6 cellular contexts compared by ENCODE assay signal in the genomic region with DNA sequence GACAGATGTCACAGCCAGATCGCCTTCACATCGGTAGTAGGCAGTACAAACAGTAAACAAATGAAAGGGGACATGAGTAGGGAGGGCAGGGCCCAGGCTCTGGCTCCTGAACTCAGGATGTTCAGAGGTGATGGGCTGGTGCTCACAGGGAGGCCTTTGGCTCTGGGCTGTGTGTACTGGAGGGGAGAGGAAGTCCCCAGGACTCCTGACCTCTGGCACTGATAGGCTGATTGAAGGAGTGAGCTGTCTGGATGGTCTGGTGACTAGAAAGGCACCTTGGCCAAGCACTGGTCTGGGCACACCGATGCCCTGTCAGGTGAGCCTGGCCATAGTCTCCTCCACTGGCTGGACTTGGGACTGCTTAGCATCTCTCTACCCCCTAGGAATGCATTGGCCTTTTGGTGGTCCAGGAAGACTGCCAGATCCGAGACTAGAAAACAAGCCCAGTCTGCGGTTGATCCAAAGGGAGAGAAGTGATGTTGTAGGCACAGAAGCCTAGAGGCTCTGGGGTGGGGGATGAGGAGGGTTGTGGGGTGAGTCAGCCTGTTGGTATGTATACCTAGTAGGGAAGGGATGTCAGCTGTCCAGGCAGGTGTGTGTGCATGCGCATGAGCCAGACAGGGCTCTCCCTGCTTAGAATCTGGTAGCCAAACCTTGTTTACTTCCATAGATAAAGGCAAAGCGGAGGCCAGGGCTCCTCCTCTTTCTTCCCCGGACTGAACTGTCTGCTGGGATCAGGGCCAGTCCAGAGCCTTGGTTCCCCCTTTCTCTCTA. TPM values are rescaled to one million over a fixed set of nuclear protein-coding genes. Genes with fewer than 3 reads are reported as not detected.
A peak's percentile ranks its signal among the peaks of the same experiment; 100 is the strongest.
DNase-seq lines count a peak whose midpoint lies in the region; ATAC-seq and TF ChIP-seq lines count a peak whose summit lies in the region.

No MANE protein-coding gene starts in this region.

- H3K36me3 ChIP-seq in DOHH2 (ENCODE audit: control insufficient read depth, low read length) (no peaks in the 10 kb centered on the region), testis (ENCODE audit: low read depth, missing control alignments) (no peaks in the 10 kb centered on the region)

- H3K4me2 ChIP-seq in DOHH2 (ENCODE audit: low read length) = peak overlapping the region; percentile 71

- peak overlapping the region; percentile 94 for H3K4me3 Mint-ChIP-seq in mesothelial cell of epicardium

- H3K4me1 Mint-ChIP-seq in mesothelial cell of epicardium = peaks cover 44% of the 10 kb centered on the region

- H4K20me1 ChIP-seq in DOHH2 (ENCODE audit: control insufficient read depth, insufficient read depth, low read depth, low read length) = no peaks in the 10 kb centered on the region

- peaks cover 4% of the 10 kb centered on the region for H3K36me3 Mint-ChIP-seq in mesothelial cell of epicardium

- no peak overlapping the region for H3K27ac ChIP-seq in DOHH2 (ENCODE audit: low read depth, low read length)
- H3K27ac ChIP-seq in RWPE1 = peak overlapping the region; percentile 68
- no peak overlapping the region for H3K27ac ChIP-seq in testis

- peak overlapping the region; percentile 60 for H3K4me3 ChIP-seq in DOHH2 (ENCODE audit: low read length)
- no peak overlapping the region for H3K4me3 ChIP-seq in testis

- CTCF ChIA-PET in RWPE1 (lab: Yijun Ruan, JAX) = interaction anchor here (0.7 to 2.6 kb wide), 3 partner anchors 12 to 304 kb away, joined by 4 to 16 read pairs (median 4); no protein-coding TSS in a partner anchor

- peak overlapping the region; percentile 98 for H3K27ac Mint-ChIP-seq in mesothelial cell of epicardium

- H3K27me3 ChIP-seq in DOHH2 (ENCODE audit: control insufficient read depth, low read length) = peaks cover 11% of the 10 kb centered on the region
- no peaks in the 10 kb centered on the region for H3K27me3 ChIP-seq in testis

- H3K9me3 Mint-ChIP-seq in mesothelial cell of epicardium = no peaks in the 10 kb centered on the region

- DNase-seq in RWPE1 (ENCODE audit: low spot score) (peak; percentile 97), mesothelial cell of epicardium (ENCODE audit: low spot score in 2 of 2, unreplicated experiment in 2 of 2) (no peak), testis (no peak), omental fat pad (ENCODE audit: low spot score) (no peak)

- no peak for TF ChIP-seq POLR2A in testis (IDR thresholded peaks at IDR 0.05)

- H3F3A ChIP-seq in DOHH2 (ENCODE audit: control insufficient read depth, insufficient read depth) = peaks cover 3% of the 10 kb centered on the region

- H3K9me2 ChIP-seq in DOHH2 (replicated peaks; ENCODE audit: control insufficient read depth, low read length) = no peaks in the 10 kb centered on the region

- POLR2A ChIA-PET in RWPE1 (lab: Yijun Ruan, JAX; ENCODE audit: low non-redundant PET) = no interaction called here

- ATAC-seq in omental fat pad (ENCODE audit: low FRiP score) = no peak
- ATAC-seq in activated CD4-positive, CD25-positive, alpha-beta regulatory T cell treated with anti-CD3 and anti-CD28 coated beads, Interleukin-2, amount 50 U/mL, for 24 hours = no peak

- TF ChIP-seq CTCF in DOHH2 (IDR thresholded peaks at IDR 0.05; ENCODE audit: low read depth, low read length, poor library complexity, severe bottlenecking) = no peak
- TF ChIP-seq CTCF in RWPE1 (conservative IDR thresholded peaks at IDR 0.05; ENCODE audit: low read depth) = no peak
- TF ChIP-seq CTCF in mesothelial cell of epicardium (IDR thresholded peaks at IDR 0.05; ENCODE audit: unreplicated experiment) = no peak
- TF ChIP-seq CTCF in testis (IDR thresholded peaks at IDR 0.05) = no peak
- TF ChIP-seq CTCF in omental fat pad (IDR thresholded peaks at IDR 0.05) = no peak

- intact Hi-C loops in testis (cut with DNase I; ENCODE audit: low total_unique reads) = no loop called here

- 77 to 88% methylated on average over 7 to 8 of the region's 8 CpGs for WGBS in testis, 2 donors

- H3K27me3 Mint-ChIP-seq in mesothelial cell of epicardium (ENCODE audit: low read depth) = peaks cover 17% of the 10 kb centered on the region

- H3K9me3 ChIP-seq in DOHH2 (ENCODE audit: control insufficient read depth, insufficient read depth, low read length) (no peaks in the 10 kb centered on the region), testis (no peaks in the 10 kb centered on the region)

- H3K4me1 ChIP-seq in DOHH2 (ENCODE audit: control insufficient read depth, low read length) (peaks cover 47% of the 10 kb centered on the region), testis (peaks cover 8% of the 10 kb centered on the region)

- H3K79me2 ChIP-seq in DOHH2 (ENCODE audit: control insufficient read depth, low read length) = peaks cover 4% of the 10 kb centered on the region; the same call in 1 of the 2 replicates

RNA-seq across cellular contexts. Expression of gene SPINT1, which starts 1.9 kb away (rescaled TPM):
- total RNA-seq in mesothelial cell of epicardium (141 to 152 TPM (median 147 TPM) in 3 replicates), testis (10 to 100 TPM in 1 of 2 donors, 1 to 10 TPM in 1; 9.5 to 10.5 TPM), omental fat pad (10 to 100 TPM in 2 of 4 donors, 1 to 10 TPM in 1, under 1 TPM in 1; 0.95 to 16.2 (median 11.7) TPM)
- 7.2 TPM for polyA plus RNA-seq in testis (ENCODE audit: insufficient read depth, low read depth, low replicate concordance)

RNA-seq across cellular contexts. Expression of gene PPP1R14D, which starts 17.2 kb away (rescaled TPM):
- total RNA-seq in mesothelial cell of epicardium (0.63 to 1.7 TPM (median 1.2 TPM) in 3 replicates), testis (under 1 TPM; 0.43 to 0.55 TPM), omental fat pad (not detected)
- polyA plus RNA-seq in testis (ENCODE audit: insufficient read depth, low read depth, low replicate concordance) = not detected

RNA-seq across cellular contexts. Expression of gene RHOV, which starts 28.3 kb away (rescaled TPM):
- total RNA-seq in mesothelial cell of epicardium (3.4 to 4.4 TPM (median 3.4 TPM) in 3 replicates), testis (under 1 TPM; 0.24 to 0.50 TPM), omental fat pad (not detected)
- polyA plus RNA-seq in testis (ENCODE audit: insufficient read depth, low read depth, low replicate concordance) = 0.91 TPM

RNA-seq across cellular contexts. Expression of gene DNAJC17, which starts 38.4 kb away (rescaled TPM):
- total RNA-seq in mesothelial cell of epicardium (36.4 to 44.3 TPM (median 41.2 TPM) in 3 replicates), testis (10 to 100 TPM; 11.1 to 21.6 TPM), omental fat pad (10 to 100 TPM in 3 of 4 donors, 1 to 10 TPM in 1; 8.8 to 21.1 (median 17.1) TPM)
- 22.6 TPM for polyA plus RNA-seq in testis (ENCODE audit: insufficient read depth, low read depth, low replicate concordance)

RNA-seq across cellular contexts. Expression of gene ZFYVE19, which starts 38.8 kb away (rescaled TPM):
- 20.9 to 24.4 TPM (median 24.2 TPM) in 3 replicates for total RNA-seq in mesothelial cell of epicardium
- 10 to 100 TPM; 22.4 to 38.2 TPM for total RNA-seq in testis
- polyA plus RNA-seq in testis (ENCODE audit: insufficient read depth, low read depth, low replicate concordance) = 26.3 TPM
- total RNA-seq in omental fat pad = 10 to 100 TPM; 13.5 to 29.5 (median 21.1) TPM
